14 cellular contexts compared by ENCODE assay signal in the genomic region with DNA sequence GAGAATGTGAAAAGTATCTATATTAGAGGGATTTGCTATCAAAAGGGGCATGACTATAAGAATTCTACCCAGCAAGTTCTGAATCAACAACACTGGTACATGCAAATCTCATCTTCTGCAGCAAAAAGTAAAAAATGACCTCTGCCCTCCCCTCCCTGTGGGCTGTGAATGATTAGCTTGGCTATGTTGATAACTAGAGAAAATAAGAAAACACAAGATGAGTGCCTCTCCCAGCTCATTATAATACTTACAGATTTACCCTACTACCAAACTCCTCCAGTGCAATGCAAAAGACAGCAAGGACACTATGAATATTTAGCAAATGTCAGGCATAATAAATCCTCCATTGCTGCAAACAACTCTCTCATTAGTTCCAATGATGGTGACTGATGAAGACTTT.
DNase-seq lines count a peak whose midpoint lies in the region; ATAC-seq, FAIRE-seq and TF ChIP-seq lines count a peak whose summit lies in the region.
"Had no signal": no experiment of that assay in that cellular context is flagged by ENCODE, and none has a peak within 500 bp of the region (broad histone marks: within the 10 kb centered on the region; RNA-seq: fewer than 3 reads in every experiment).

No MANE protein-coding gene starts in this region.

- peaks cover 78% of the 10 kb centered on the region for H3K79me2 ChIP-seq in astrocyte (ENCODE audit: insufficient read depth, low read length)
- peaks cover 81% of the 10 kb centered on the region for H3K79me2 ChIP-seq in HepG2 (ENCODE audit: insufficient read depth, low read length)

- TF ChIP-seq POLR2A in HepG2 (IDR thresholded peaks at IDR 0.05; ENCODE audit: insufficient read depth in 1 of 2, low read depth in 2 of 2, low read length in 2 of 2): no peak
- no peak for TF ChIP-seq POLR2A in spleen (IDR thresholded peaks at IDR 0.05)

- DNase-seq in GM10248 (ENCODE audit: extremely low spot score): peak; percentile 32
- no peak for DNase-seq in astrocyte (ENCODE audit: low read depth)
- peak; percentile 57 for DNase-seq in HepG2 (ENCODE audit: low spot score)
- no peak for DNase-seq in spleen
- no peak for DNase-seq in substantia nigra (lab: John Stamatoyannopoulos, UW)
- no peak for DNase-seq in stimulated activated CD8-positive, alpha-beta memory T cell treated with anti-CD3 and anti-CD28 coated beads, Interleukin-4, amount 100 ng/mL, for 48 hours
- no peak for DNase-seq in GM03348 (ENCODE audit: low spot score)
- DNase-seq: activated gamma-delta T cell; DMS79 treated with DMSO at 0.1 percent for 48 hours; NCI-H146; stimulated activated CD4-positive, alpha-beta T cell treated with anti-CD3 and anti-CD28 coated beads, Interleukin-2, amount 100 ng/mL, for 24 hours had no signal

- intact Hi-C loops in HepG2 (cut with micrococcal nuclease; ENCODE audit: unreplicated experiment) (loop anchor here (5.0 kb wide), 2 partner anchors 43 to 282 kb away; no protein-coding TSS in a partner anchor), spleen (cut with DNase I; ENCODE audit: low total_unique reads) (loop anchor here (10.0 kb wide), 2 partner anchors 46 to 104 kb away; no protein-coding TSS in a partner anchor)

- peaks cover 2% of the 10 kb centered on the region for H3K9me3 Mint-ChIP-seq in astrocyte (ENCODE audit: unreplicated experiment)

- ATAC-seq in HepG2 (peak; percentile 42), HG03280 (IDR thresholded peaks at IDR 0.05; ENCODE audit: unreplicated experiment) (no peak)

- CTCF ChIA-PET in GM10248 (lab: Yijun Ruan, JAX) (interaction anchor here (1.1 kb wide), 1 partner anchor 405 kb away, joined by 3 read pairs; no protein-coding TSS in a partner anchor), HepG2 (lab: Yijun Ruan, JAX; ENCODE audit: low intra/inter-chr PET ratio, low total read pairs) (no interaction called here)

- no TSS peak for BruUV-seq in HepG2 (replicated peaks; lab: Mats Ljungman, UMichigan)

- H3K27me3 ChIP-seq in astrocyte (ENCODE audit: insufficient read depth, low read length) (no peaks in the 10 kb centered on the region), HepG2 (ENCODE audit: control insufficient read depth in 1 of 2, insufficient read depth in 2 of 2, low read length in 2 of 2) (no peaks in the 10 kb centered on the region), spleen (replicated peaks in 1 of 7) (no peaks in the 10 kb centered on the region)

- H3K36me3 ChIP-seq in astrocyte (ENCODE audit: insufficient read depth, low read length) (peaks cover 32% of the 10 kb centered on the region), HepG2 (replicated peaks in 1 of 2; ENCODE audit: control insufficient read depth in 1 of 2, insufficient read depth in 2 of 2, low read length in 2 of 2) (peaks cover 10 to 26% of the 10 kb centered on the region in 2 experiments), spleen (peaks cover 0 to 57% (median 8%) of the 10 kb centered on the region in 6 donors)

- peaks cover 20% of the 10 kb centered on the region for H3K4me1 Mint-ChIP-seq in astrocyte (ENCODE audit: low read depth, unreplicated experiment)

- in situ Hi-C loops in HepG2 (cut with HindIII; ENCODE audit: extremely low pct_ligation_motif_present, low pct_unique_long_range_greater_than_20kb): no loop called here

- no peaks in the 10 kb centered on the region for H3K36me3 Mint-ChIP-seq in astrocyte (ENCODE audit: low read depth, unreplicated experiment)

- H3K4me3 Mint-ChIP-seq in astrocyte (ENCODE audit: unreplicated experiment): no peak overlapping the region

- FAIRE-seq in astrocyte (lab: Jason Lieb, UNC) (no peak), HepG2 (lab: Jason Lieb, UNC) (peak; percentile 91)
- FAIRE-seq: endometrium, TTC549 had no signal

- TF ChIP-seq EP300 in HepG2 (IDR thresholded peaks at IDR 0.05; ENCODE audit: low read depth in 2 of 2, low read length in 2 of 2): no peak
- no peak for TF ChIP-seq EP300 in HepG2 (CRISPR knock-in tag; IDR thresholded peaks at IDR 0.05; ENCODE audit: borderline replicate concordance)

- H3K9me3 ChIP-seq in astrocyte (ENCODE audit: insufficient read depth, low read depth, low read length) (no peaks in the 10 kb centered on the region), HepG2 (ENCODE audit: low read length) (no peaks in the 10 kb centered on the region), spleen (no peaks in the 10 kb centered on the region)

- H3K4me2 ChIP-seq in astrocyte (ENCODE audit: low read length): peak overlapping the region; percentile 93
- peak overlapping the region; percentile 75 for H3K4me2 ChIP-seq in HepG2 (ENCODE audit: low read depth, low read length)

- no peak for TF ChIP-seq RAD21 in HepG2 (CRISPR knock-in tag; IDR thresholded peaks at IDR 0.05)

- peaks cover 20% of the 10 kb centered on the region for H3K4me1 ChIP-seq in astrocyte (ENCODE audit: insufficient read depth, low read length)
- peaks cover 68% of the 10 kb centered on the region for H3K4me1 ChIP-seq in HepG2 (ENCODE audit: insufficient read depth, low read length)
- H3K4me1 ChIP-seq in spleen: peaks cover 67 to 90% (median 82%) of the 10 kb centered on the region in 6 donors

- no peaks in the 10 kb centered on the region for H3K27me3 Mint-ChIP-seq in astrocyte (ENCODE audit: low read depth, unreplicated experiment)

- H4K20me1 ChIP-seq in astrocyte (ENCODE audit: insufficient read depth, low read length) (peaks cover 53% of the 10 kb centered on the region), HepG2 (ENCODE audit: insufficient read depth, low read length) (peaks cover 53% of the 10 kb centered on the region)

- no peak overlapping the region for H3K9ac ChIP-seq in astrocyte (ENCODE audit: low read length)
- H3K9ac ChIP-seq in HepG2 (ENCODE audit: insufficient read depth, low read depth, low read length): no peak overlapping the region

- no peak overlapping the region for H3K27ac Mint-ChIP-seq in astrocyte (ENCODE audit: unreplicated experiment)

- POLR2A ChIA-PET in GM10248 (lab: Yijun Ruan, JAX): no interaction called here
- POLR2A ChIA-PET in HepG2 (lab: Yijun Ruan, JAX): interaction anchor here (0.6 to 0.9 kb wide), 2 partner anchors 11 to 410 kb away, joined by 3 read pairs; no protein-coding TSS in a partner anchor

- no peak overlapping the region for H3K27ac ChIP-seq in astrocyte (ENCODE audit: low read depth, low read length)
- H3K27ac ChIP-seq in HepG2 (ENCODE audit: extremely low read length, insufficient read depth, low read length): peak overlapping the region; percentile 63
- H3K27ac ChIP-seq in spleen: peak overlapping the region in 6 of 8 donors; percentile 96 to 99 (median 99)
- H3K27ac ChIP-seq in substantia nigra (ENCODE audit: low read depth, low read length, poor library complexity, severe bottlenecking): no peak overlapping the region

- H3K4me3 ChIP-seq in astrocyte (ENCODE audit: insufficient read depth, low read depth, low read length) (no peak overlapping the region), HepG2 (replicated peaks in 1 of 3; ENCODE audit: insufficient read depth in 1 of 3, low read depth in 2 of 3, low read length in 3 of 3) (peak overlapping the region; percentile 13 to 44 (median 30); a peak in 3 of 6 replicates), spleen (peak overlapping the region in 7 of 8 donors; percentile 14 to 89 (median 70))

- H2AFZ ChIP-seq in astrocyte (ENCODE audit: low read depth, low read length) (no peak overlapping the region), HepG2 (ENCODE audit: low read length) (no peak overlapping the region)

- TF ChIP-seq CTCF in GM10248 (IDR thresholded peaks at IDR 0.05; ENCODE audit: control extremely low read depth, extremely low read depth, low read depth, missing control alignments) (no peak), astrocyte (IDR thresholded peaks at IDR 0.05; ENCODE audit: insufficient read depth, low read depth, low read length) (no peak), HepG2 (CRISPR knock-in tag; IDR thresholded peaks at IDR 0.05) (no peak), spleen (IDR thresholded peaks at IDR 0.05 in 8 of 11, conservative IDR thresholded peaks at IDR 0.05 in 3 of 11) (no peak)

TF ChIP-seq in HepG2, 621 proteins besides CTCF, POLR2A, EP300 and RAD21 (continues in another document):
- TF ChIP-seq RCOR2 (CRISPR knock-in tag; IDR thresholded peaks at IDR 0.05) (no peak), ELF3 (CRISPR knock-in tag; IDR thresholded peaks at IDR 0.05) (peak; percentile 19; the same call in 1 of the 2 replicates)
- TF ChIP-seq, protein P1, sequence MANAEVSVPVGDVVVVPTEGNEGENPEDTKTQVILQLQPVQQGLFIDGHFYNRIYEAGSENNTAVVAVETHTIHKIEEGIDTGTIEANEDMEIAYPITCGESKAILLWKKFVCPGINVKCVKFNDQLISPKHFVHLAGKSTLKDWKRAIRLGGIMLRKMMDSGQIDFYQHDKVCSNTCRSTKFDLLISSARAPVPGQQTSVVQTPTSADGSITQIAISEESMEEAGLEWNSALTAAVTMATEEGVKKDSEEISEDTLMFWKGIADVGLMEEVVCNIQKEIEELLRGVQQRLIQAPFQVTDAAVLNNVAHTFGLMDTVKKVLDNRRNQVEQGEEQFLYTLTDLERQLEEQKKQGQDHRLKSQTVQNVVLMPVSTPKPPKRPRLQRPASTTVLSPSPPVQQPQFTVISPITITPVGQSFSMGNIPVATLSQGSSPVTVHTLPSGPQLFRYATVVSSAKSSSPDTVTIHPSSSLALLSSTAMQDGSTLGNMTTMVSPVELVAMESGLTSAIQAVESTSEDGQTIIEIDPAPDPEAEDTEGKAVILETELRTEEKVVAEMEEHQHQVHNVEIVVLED (CRISPR knock-in tag; IDR thresholded peaks at IDR 0.05; ENCODE audit: borderline replicate concordance): no peak
- TF ChIP-seq, protein P2, sequence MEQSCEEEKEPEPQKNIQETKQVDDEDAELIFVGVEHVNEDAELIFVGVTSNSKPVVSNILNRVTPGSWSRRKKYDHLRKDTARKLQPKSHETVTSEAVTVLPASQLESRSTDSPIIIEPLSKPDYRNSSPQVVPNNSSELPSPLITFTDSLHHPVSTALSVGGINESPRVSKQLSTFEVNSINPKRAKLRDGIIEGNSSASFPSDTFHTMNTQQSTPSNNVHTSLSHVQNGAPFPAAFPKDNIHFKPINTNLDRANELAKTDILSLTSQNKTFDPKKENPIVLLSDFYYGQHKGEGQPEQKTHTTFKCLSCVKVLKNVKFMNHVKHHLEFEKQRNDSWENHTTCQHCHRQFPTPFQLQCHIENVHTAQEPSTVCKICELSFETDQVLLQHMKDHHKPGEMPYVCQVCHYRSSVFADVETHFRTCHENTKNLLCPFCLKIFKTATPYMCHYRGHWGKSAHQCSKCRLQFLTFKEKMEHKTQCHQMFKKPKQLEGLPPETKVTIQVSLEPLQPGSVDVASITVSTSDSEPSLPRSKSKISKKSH (CRISPR knock-in tag; IDR thresholded peaks at IDR 0.05; ENCODE audit: borderline replicate concordance): no peak

Comparison
In these comparisons a context has a peak if more than half of its experiments do, and no peak if none do; other contexts are left out.
1. DNase-seq: peak in GM10248 (single experiment) and HepG2 (single experiment); none in astrocyte (single experiment), spleen (single experiment), substantia nigra (0 of 49), stimulated activated CD8-positive, alpha-beta memory T cell treated with anti-CD3 and anti-CD28 coated beads, Interleukin-4, amount 100 ng/mL, for 48 hours (single experiment) and GM03348 (single experiment).
2. H3K27ac ChIP-seq: peak in HepG2 (single experiment) and spleen (6 of 8); none in astrocyte (single experiment) and substantia nigra (single experiment).